14 cellular contexts compared by ENCODE assay signal in the genomic region with DNA sequence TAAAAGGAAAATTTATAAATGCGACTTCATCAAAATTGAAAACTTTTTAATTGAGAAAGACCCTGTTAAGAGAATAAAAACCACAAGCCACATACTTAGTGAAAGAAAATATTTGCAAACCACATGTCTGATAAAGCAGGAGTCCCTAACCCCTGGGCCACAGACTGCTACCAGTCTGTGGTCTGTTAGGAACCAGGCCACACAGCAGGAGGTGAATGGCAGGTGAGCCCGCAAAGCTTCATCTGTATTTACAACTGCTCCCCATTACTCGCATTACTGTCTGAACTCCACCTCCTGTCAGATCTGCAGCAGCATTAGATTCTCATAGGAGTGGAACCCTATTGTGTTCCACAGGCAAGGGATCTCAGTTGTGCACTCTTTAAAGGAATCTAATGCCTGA.
DNase-seq lines count a peak whose midpoint lies in the region; ATAC-seq, FAIRE-seq and TF ChIP-seq lines count a peak whose summit lies in the region.
"Had no signal": no experiment of that assay in that cellular context is flagged by ENCODE, and none has a peak within 500 bp of the region (broad histone marks: within the 10 kb centered on the region; RNA-seq: fewer than 3 reads in every experiment).

No MANE protein-coding gene starts in this region.

- intact Hi-C loops in mucosa of descending colon (cut with DNase I, micrococcal nuclease): no loop called here

- no peak overlapping the region for H3K27ac Mint-ChIP-seq in stimulated activated effector memory CD8-positive, alpha-beta T cell treated with anti-CD3 and anti-CD28 coated beads, Interleukin-12 subunit alpha, Interleukin-12 subunit beta, amount 100 ng/mL, for 72 hours

- H3K4ac ChIP-seq in H1 (replicated peaks; ENCODE audit: insufficient read length, low read depth, low read length): no peak overlapping the region

- H3K4me2 ChIP-seq in H1 (ENCODE audit: insufficient read depth in 1 of 2, low read depth in 2 of 2, low read length in 2 of 2): no peak overlapping the region
- H3K4me2 ChIP-seq: A549 had no signal

- TF ChIP-seq CTCF in H1 (IDR thresholded peaks at IDR 0.05; ENCODE audit: control extremely low read depth in 1 of 3, insufficient read depth in 1 of 3, low read depth in 1 of 3, low read length in 3 of 3): no peak
- no peak for TF ChIP-seq CTCF in mucosa of descending colon (IDR thresholded peaks at IDR 0.05)

- H2BK5ac ChIP-seq in H1 (ENCODE audit: low read depth, low read length): no peak overlapping the region

- no peak overlapping the region for H4K5ac ChIP-seq in H1 (ENCODE audit: insufficient read length, low read depth, low read length)

- 69% methylated on average over 3 of the region's 3 CpGs; no CpG with 5 or more reads in 1 of the 2 experiments for WGBS in H1 (ENCODE audit: extremely low coverage in 1 of 2, insufficient coverage in 1 of 2, insufficient read length in 1 of 2, insufficient replicate concordance in 2 of 2, low coverage in 1 of 2, low lambda C conversion rate in 2 of 2, missing lambda C conversion rate in 1 of 2), 2 experiments

- TF ChIP-seq POLR2A in H1 (IDR thresholded peaks at IDR 0.05; ENCODE audit: control extremely low read depth in 1 of 2, low read depth in 2 of 2, low read length in 2 of 2): no peak

- H2BK120ac ChIP-seq in H1 (replicated peaks; ENCODE audit: low read depth, low read length): no peak overlapping the region

- H3K23me2 ChIP-seq in H1 (ENCODE audit: low read depth, low read length): no peaks in the 10 kb centered on the region

- ATAC-seq in stimulated activated effector memory CD8-positive, alpha-beta T cell treated with anti-CD3 and anti-CD28 coated beads, Interleukin-12 subunit alpha, Interleukin-12 subunit beta, amount 100 ng/mL, for 72 hours: peak; percentile 8
- no peak for ATAC-seq in HG03280 (IDR thresholded peaks at IDR 0.05; ENCODE audit: unreplicated experiment)
- no peak for ATAC-seq in mucosa of descending colon
- ATAC-seq: A549, HCT116 had no signal

- no peaks in the 10 kb centered on the region for H3K36me3 Mint-ChIP-seq in stimulated activated effector memory CD8-positive, alpha-beta T cell treated with anti-CD3 and anti-CD28 coated beads, Interleukin-12 subunit alpha, Interleukin-12 subunit beta, amount 100 ng/mL, for 72 hours

- no peak overlapping the region for H2BK15ac ChIP-seq in H1 (ENCODE audit: low read length)

- no peak overlapping the region for H4K91ac ChIP-seq in H1 (replicated peaks; ENCODE audit: insufficient read length, low read length)

- TF ChIP-seq RAD21 in H1 (IDR thresholded peaks at IDR 0.05 in 1 of 2, conservative IDR thresholded peaks at IDR 0.05 in 1 of 2; ENCODE audit: low read depth in 2 of 2, low read length in 2 of 2): no peak

- H2AFZ ChIP-seq in H1 (ENCODE audit: low read length): no peak overlapping the region

- no peak overlapping the region for H3K18ac ChIP-seq in H1 (ENCODE audit: extremely low read depth, low read length)

- H3K27ac ChIP-seq in H1 (ENCODE audit: low read depth, low read length): no peak overlapping the region
- H3K27ac ChIP-seq: A549, C4-2B had no signal

- no peak overlapping the region for H3K4me3 Mint-ChIP-seq in stimulated activated effector memory CD8-positive, alpha-beta T cell treated with anti-CD3 and anti-CD28 coated beads, Interleukin-12 subunit alpha, Interleukin-12 subunit beta, amount 100 ng/mL, for 72 hours
- H3K4me3 Mint-ChIP-seq: CD4-positive, alpha-beta memory T cell had no signal

- no peaks in the 10 kb centered on the region for H3K27me3 ChIP-seq in H1 (replicated peaks in 1 of 4; ENCODE audit: control insufficient read depth in 3 of 4, extremely low read depth in 1 of 4, insufficient read depth in 3 of 4, low read length in 3 of 4)
- H3K27me3 ChIP-seq: BE2C had no signal

- no peaks in the 10 kb centered on the region for H3K4me1 ChIP-seq in H1 (replicated peaks in 1 of 4; ENCODE audit: control insufficient read depth in 3 of 4, insufficient read depth in 4 of 4, low read length in 3 of 4)
- no peaks in the 10 kb centered on the region for H3K4me1 ChIP-seq in mucosa of descending colon (ENCODE audit: low read depth)
- H3K4me1 ChIP-seq: A549, BE2C had no signal

- H3K23ac ChIP-seq in H1 (ENCODE audit: insufficient read length): no peak overlapping the region

- POLR2A ChIA-PET in H1 (lab: Charles Lee; ENCODE audit: partially characterized antibody): interaction anchor here (1.2 kb wide), 1 partner anchor 12 kb away, joined by 3 read pairs; no protein-coding TSS in a partner anchor

- H3K4me3 ChIP-seq in Jurkat, Clone E6-1 (ENCODE audit: low read length): no peak overlapping the region
- H3K4me3 ChIP-seq in H1 (ENCODE audit: extremely low read depth in 1 of 4, insufficient read depth in 2 of 4, low read depth in 3 of 4, low read length in 4 of 4) (no peak overlapping the region), mucosa of descending colon (no peak overlapping the region)
- H3K4me3 ChIP-seq: A549 had no signal

- CTCF ChIA-PET in H1 (lab: Charles Lee; ENCODE audit: partially characterized antibody): interaction anchor here (1.2 to 1.4 kb wide), 2 partner anchors 19 to 34 kb away, joined by 3 read pairs; no protein-coding TSS in a partner anchor

- no peaks in the 10 kb centered on the region for H3K79me2 ChIP-seq in H1 (ENCODE audit: control insufficient read depth in 1 of 2, insufficient read depth in 2 of 2, low read length in 2 of 2)

- no peak overlapping the region for H2BK20ac ChIP-seq in H1 (ENCODE audit: low read length)

- no peaks in the 10 kb centered on the region for H4K20me1 ChIP-seq in H1 (replicated peaks in 1 of 2; ENCODE audit: control insufficient read depth in 1 of 2, insufficient read depth in 2 of 2, low read length in 2 of 2)

- DNase-seq in GM19239 (ENCODE audit: insufficient read length, low spot score) (no peak), H1 (ENCODE audit: low read depth in 1 of 2, low spot score in 2 of 2) (no peak), mucosa of descending colon (no peak)
- DNase-seq in Jurkat, Clone E6-1 (ENCODE audit: low read depth, low spot score): peak; percentile 32
- no peak for DNase-seq in stimulated activated effector memory CD8-positive, alpha-beta T cell treated with anti-CD3 and anti-CD28 coated beads, Interleukin-12 subunit alpha, Interleukin-12 subunit beta, amount 100 ng/mL, for 72 hours (ENCODE audit: low spot score in 2 of 2)
- DNase-seq: BE2C; CD4-positive, alpha-beta memory T cell; DMS79; GF-D8 had no signal

- H2AK5ac ChIP-seq in H1 (ENCODE audit: low read depth, low read length): no peak overlapping the region

- H3K79me1 ChIP-seq in H1 (ENCODE audit: low read depth, low read length): no peaks in the 10 kb centered on the region

- peaks cover 18% of the 10 kb centered on the region for H3K4me1 Mint-ChIP-seq in stimulated activated effector memory CD8-positive, alpha-beta T cell treated with anti-CD3 and anti-CD28 coated beads, Interleukin-12 subunit alpha, Interleukin-12 subunit beta, amount 100 ng/mL, for 72 hours
- H3K4me1 Mint-ChIP-seq: CD4-positive, alpha-beta memory T cell had no signal

- H3K36me3 ChIP-seq in H1 (ENCODE audit: control insufficient read depth in 2 of 4, insufficient read depth in 4 of 4, low read length in 3 of 4): no peaks in the 10 kb centered on the region
- no peaks in the 10 kb centered on the region for H3K36me3 ChIP-seq in mucosa of descending colon (ENCODE audit: low read depth)
- H3K36me3 ChIP-seq: BE2C had no signal

- no peak overlapping the region for H2BK12ac ChIP-seq in H1 (ENCODE audit: low read depth, low read length)

- H3K9me3 ChIP-seq in H1 (ENCODE audit: insufficient read depth in 2 of 2, low read depth in 1 of 2, low read length in 1 of 2): no peaks in the 10 kb centered on the region
- H3K9me3 ChIP-seq in mucosa of descending colon: no peaks in the 10 kb centered on the region
- H3K9me3 ChIP-seq: A549, BE2C had no signal

- H3K9ac ChIP-seq in H1 (replicated peaks in 1 of 4; ENCODE audit: extremely low read depth in 1 of 4, low read depth in 3 of 4, low read length in 3 of 4): no peak overlapping the region

- no peak overlapping the region for H3K14ac ChIP-seq in H1 (ENCODE audit: insufficient read length)

- no peak overlapping the region for H4K8ac ChIP-seq in H1 (ENCODE audit: extremely low read depth, insufficient read depth, low read length)

- no peak for TF ChIP-seq EP300 in H1 (IDR thresholded peaks at IDR 0.05; ENCODE audit: borderline replicate concordance in 1 of 2, low read depth in 2 of 2, low read length in 2 of 2)

- FAIRE-seq in GM19239 (lab: Jason Lieb, UNC) (peak; percentile 11), H1 (lab: Jason Lieb, UNC) (no peak)
- FAIRE-seq: A549, H54 had no signal

- no peak overlapping the region for H3K56ac ChIP-seq in H1 (replicated peaks; ENCODE audit: insufficient read length, low read depth, low read length)

- no peaks in the 10 kb centered on the region for H3K9me3 Mint-ChIP-seq in stimulated activated effector memory CD8-positive, alpha-beta T cell treated with anti-CD3 and anti-CD28 coated beads, Interleukin-12 subunit alpha, Interleukin-12 subunit beta, amount 100 ng/mL, for 72 hours

TF ChIP-seq in H1, 55 proteins besides CTCF, POLR2A, EP300 and RAD21:
- TF ChIP-seq CEBPB (IDR thresholded peaks at IDR 0.05; ENCODE audit: low read depth, low read length): no peak
- no peak for TF ChIP-seq FOSL1 (IDR thresholded peaks at IDR 0.05; ENCODE audit: insufficient read depth, low read depth, low read length)
- TF ChIP-seq POLR2AphosphoS5 (IDR thresholded peaks at IDR 0.05; ENCODE audit: low read depth, low read length): peak; percentile 34; the same call in 1 of the 2 replicates
